Comparison of ENCODE assay signal across 8 cellular contexts in the genomic region with DNA sequence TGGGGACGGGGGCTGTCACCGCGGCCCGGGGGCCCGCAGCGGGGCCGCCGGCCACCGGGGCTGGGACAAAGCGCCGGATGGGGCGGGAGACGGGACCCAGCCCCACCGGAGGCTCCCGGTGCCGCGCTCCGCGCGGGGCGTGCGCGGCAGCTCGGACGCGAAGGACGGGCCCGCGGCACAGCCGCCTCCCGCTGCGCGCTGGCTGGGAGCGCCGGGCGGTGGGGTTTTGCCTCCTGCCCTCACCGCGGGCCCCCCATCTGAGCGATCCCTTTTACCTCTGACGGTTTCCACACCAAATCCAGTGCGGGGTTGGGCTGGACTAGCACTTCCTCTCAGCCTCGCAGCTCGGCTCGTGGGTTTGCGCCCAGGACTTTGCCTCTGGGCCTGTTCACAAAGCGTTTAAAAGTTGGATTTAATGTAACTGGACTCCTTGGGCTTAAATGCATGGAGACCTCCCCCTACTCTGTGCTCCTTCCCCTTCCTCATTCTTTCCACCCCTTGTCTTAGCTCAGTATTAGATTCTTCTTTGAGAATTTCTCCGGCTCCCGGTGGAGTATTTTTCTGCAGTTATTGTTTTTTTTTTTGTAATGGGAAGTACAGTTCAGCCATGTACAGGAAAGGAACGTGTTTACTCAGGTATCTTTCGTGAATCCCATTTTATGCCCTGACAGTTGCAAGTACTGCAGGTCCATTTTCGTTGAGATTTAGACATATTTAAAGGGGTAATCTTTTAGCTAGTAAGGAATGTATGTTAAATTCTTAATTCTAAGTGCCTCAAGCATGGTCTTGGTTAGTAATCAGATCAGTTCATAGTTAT. TPM values are rescaled to one million over a fixed set of nuclear protein-coding genes. Genes with fewer than 3 reads are reported as not detected.
A peak's percentile ranks its signal among the peaks of the same experiment; 100 is the strongest.
DNase-seq lines count a peak whose midpoint lies in the region; ATAC-seq, FAIRE-seq and TF ChIP-seq lines count a peak whose summit lies in the region.

No MANE protein-coding gene starts in this region.

- H3K4me3 ChIP-seq in RWPE2 (ENCODE audit: severe bottlenecking) = peak overlapping the region; percentile 85

- H3K4me1 ChIP-seq in RWPE2 (ENCODE audit: insufficient read depth, poor library complexity, severe bottlenecking) = peaks cover 40% of the 10 kb centered on the region

- H3K36me3 ChIP-seq in RWPE2 (ENCODE audit: low read depth) = peaks cover 7% of the 10 kb centered on the region; the same call in 1 of the 2 replicates

- no peak for TF ChIP-seq CTCF in RWPE2 (IDR thresholded peaks at IDR 0.05; ENCODE audit: poor library complexity, severe bottlenecking)

- FAIRE-seq in HTR-8/SVneo (lab: Jason Lieb, UNC) = no peak

- intact Hi-C loops in left ventricle myocardium superior (cut with micrococcal nuclease) = no loop called here
- intact Hi-C loops in posterior vena cava (cut with DNase I) = no loop called here

- ATAC-seq in GM21447 (IDR thresholded peaks at IDR 0.05; ENCODE audit: unreplicated experiment) = peak; percentile 38
- peak; percentile 24 for ATAC-seq in RWPE2 (ENCODE audit: low read depth)
- ATAC-seq in left ventricle myocardium superior = peak; percentile 65

- peak; percentile 65 for DNase-seq in EH (ENCODE audit: low read depth)
- DNase-seq in HTR-8/SVneo (ENCODE audit: insufficient read length, low spot score) = peak; percentile 37
- peak; percentile 70 for DNase-seq in RWPE2 (ENCODE audit: low spot score)
- peak; percentile 68 for DNase-seq in left ventricle myocardium superior
- DNase-seq in posterior vena cava (ENCODE audit: low spot score) = peak; percentile 88
- no peak for DNase-seq in OCI-M2 (lab: John Stamatoyannopoulos, UW; ENCODE audit: unreplicated experiment)

- no peaks in the 10 kb centered on the region for H3K9me3 ChIP-seq in RWPE2 (ENCODE audit: severe bottlenecking)

- H3K27ac ChIP-seq in RWPE2 (ENCODE audit: poor library complexity, severe bottlenecking) (peak overlapping the region; percentile 89), angular gyrus (ENCODE audit: low read depth, low read length) (peak overlapping the region; percentile 85)

- H3K27me3 ChIP-seq in RWPE2 (ENCODE audit: insufficient read depth, poor library complexity, severe bottlenecking) = no peaks in the 10 kb centered on the region

RNA-seq across cellular contexts. Expression of a gene that starts 0.7 kb away (rescaled TPM):
- total RNA-seq in left ventricle myocardium superior (20.1 TPM), posterior vena cava (10 to 100 TPM; 31.0 to 37.7 TPM)
